8 cellular contexts compared by ENCODE assay signal in genomic region chr13:110341445-110342247, GRCh38. TPM values are rescaled to one million over a fixed set of nuclear protein-coding genes. Genes with fewer than 3 reads are reported as not detected.
DNase-seq lines count a peak whose midpoint lies in the region; ATAC-seq and TF ChIP-seq lines count a peak whose summit lies in the region.

No MANE protein-coding gene starts in this region.

- peak overlapping the region; percentile 75 to 99 (median 90) for H3K27ac Mint-ChIP-seq in naive B cell
- H3K27ac Mint-ChIP-seq in neural progenitor cell: no peak overlapping the region

- H3K27me3 ChIP-seq in brain microvascular endothelial cell (replicated peaks) (no peaks in the 10 kb centered on the region), neural progenitor cell (no peaks in the 10 kb centered on the region)

- H3K4me3 ChIP-seq in brain microvascular endothelial cell (ENCODE audit: low read depth, low read length): no peak overlapping the region
- no peak overlapping the region for H3K4me3 ChIP-seq in mucosa of descending colon
- no peak overlapping the region for H3K4me3 ChIP-seq in neural progenitor cell

- H3K4me3 Mint-ChIP-seq in naive B cell: peak overlapping the region; percentile 62 to 90 (median 84)
- no peak overlapping the region for H3K4me3 Mint-ChIP-seq in neural progenitor cell

- DNase-seq in brain microvascular endothelial cell (peak; percentile 91), naive B cell (peak; percentile 14), mucosa of descending colon (no peak), GM13977 (ENCODE audit: low spot score) (no peak), neural progenitor cell (ENCODE audit: low spot score) (no peak)

- H3K9me3 Mint-ChIP-seq in naive B cell (peaks cover 0 to 12% (median 0%) of the 10 kb centered on the region in 7 donors), neural progenitor cell (peaks cover 12% of the 10 kb centered on the region)

- in situ Hi-C loops in brain microvascular endothelial cell (cut with HindIII; ENCODE audit: low pct_ligation_motif_present, low sequenced_read_pairs): no loop called here
- in situ Hi-C loops in GM13977 (cut with MboI; ENCODE audit: low pct_unique_long_range_greater_than_20kb, low sequenced_read_pairs, unreplicated experiment): no loop called here

- H3K4me2 ChIP-seq in neural progenitor cell: no peak overlapping the region

- H3K4me1 Mint-ChIP-seq in naive B cell (peaks cover 17 to 25% (median 19%) of the 10 kb centered on the region in 3 donors), neural progenitor cell (peaks cover 47% of the 10 kb centered on the region)

- H3K36me3 ChIP-seq in brain microvascular endothelial cell (replicated peaks) (peaks cover 26% of the 10 kb centered on the region), mucosa of descending colon (ENCODE audit: low read depth) (no peaks in the 10 kb centered on the region), neural progenitor cell (no peaks in the 10 kb centered on the region)

- peaks cover 55% of the 10 kb centered on the region for H3K79me2 ChIP-seq in neural progenitor cell (ENCODE audit: low read depth)

- H3K27me3 Mint-ChIP-seq in naive B cell (peaks cover 4 to 24% (median 23%) of the 10 kb centered on the region in 3 donors), neural progenitor cell (ENCODE audit: insufficient read depth, low read depth) (peaks cover 3% of the 10 kb centered on the region)

- peaks cover 27% of the 10 kb centered on the region for H3F3A ChIP-seq in neural progenitor cell (ENCODE audit: low read depth)

- ATAC-seq in GM18511 (IDR thresholded peaks at IDR 0.05; ENCODE audit: unreplicated experiment) (peak; percentile 79), HG03175 (IDR thresholded peaks at IDR 0.05; ENCODE audit: unreplicated experiment) (peak; percentile 49), naive B cell (ENCODE audit: low read depth in 2 of 2) (peak; percentile 72 to 79), mucosa of descending colon (no peak), HG03039 (IDR thresholded peaks at IDR 0.05; ENCODE audit: unreplicated experiment) (no peak)

- intact Hi-C loops in mucosa of descending colon (cut with DNase I, micrococcal nuclease): no loop called here

- no peak overlapping the region for H2AFZ ChIP-seq in neural progenitor cell (replicated peaks)

- H3K9ac ChIP-seq in neural progenitor cell: no peak overlapping the region

- TF ChIP-seq CTCF in brain microvascular endothelial cell (IDR thresholded peaks at IDR 0.05; ENCODE audit: low read depth, low read length, missing control alignments) (no peak), mucosa of descending colon (IDR thresholded peaks at IDR 0.05) (no peak), GM13977 (IDR thresholded peaks at IDR 0.05; ENCODE audit: extremely low read depth, insufficient read depth, missing control alignments) (no peak), neural progenitor cell (IDR thresholded peaks at IDR 0.05) (no peak)

- peak overlapping the region; percentile 99 for H3K27ac ChIP-seq in brain microvascular endothelial cell
- H3K27ac ChIP-seq in neural progenitor cell: no peak overlapping the region

- peaks cover 5% of the 10 kb centered on the region for H3K4me1 ChIP-seq in mucosa of descending colon (ENCODE audit: low read depth)
- H3K4me1 ChIP-seq in neural progenitor cell: peaks cover 52% of the 10 kb centered on the region

- H4K20me1 ChIP-seq in neural progenitor cell (ENCODE audit: low read depth): peaks cover 60% of the 10 kb centered on the region

- H3K9me3 ChIP-seq in mucosa of descending colon (no peaks in the 10 kb centered on the region), neural progenitor cell (ENCODE audit: low read depth) (no peaks in the 10 kb centered on the region)

- H3K36me3 Mint-ChIP-seq in naive B cell: no peaks in the 10 kb centered on the region
- peaks cover 30% of the 10 kb centered on the region for H3K36me3 Mint-ChIP-seq in neural progenitor cell

RNA-seq across cellular contexts. Expression of gene COL4A2, which starts 34.6 kb away (rescaled TPM):
- under 1 TPM in 1 of 6 donors, not detected in 5; 0.13 TPM for polyA plus RNA-seq in naive B cell (ENCODE audit: low read depth in 6 of 6)
- total RNA-seq in mucosa of descending colon (100 to 1,000 TPM in 1 of 3 donors, 10 to 100 TPM in 2; 33.5 to 389 (median 74.2) TPM), neural progenitor cell (ENCODE audit: low replicate concordance) (73.6 and 139 TPM in 2 replicates)

RNA-seq across cellular contexts. Expression of gene COL4A1, which starts 34.7 kb away (rescaled TPM):
- polyA plus RNA-seq in naive B cell (ENCODE audit: low read depth in 6 of 6): not detected
- total RNA-seq in mucosa of descending colon (100 to 1,000 TPM in 1 of 3 donors, 10 to 100 TPM in 2; 19.0 to 308 (median 61.9) TPM), neural progenitor cell (ENCODE audit: low replicate concordance) (105 and 120 TPM in 2 replicates)

Comparison
In these comparisons a context has a peak if more than half of its experiments do, and no peak if none do; other contexts are left out.
1. ATAC-seq: peak in GM18511 (single experiment), HG03175 (single experiment) and naive B cell (2 of 2); none in mucosa of descending colon (single experiment) and HG03039 (single experiment).
2. DNase-seq: peak in brain microvascular endothelial cell (single experiment) and naive B cell (single experiment); none in mucosa of descending colon (0 of 3), GM13977 (single experiment) and neural progenitor cell (single experiment).